In genomic region chr3:123687286-123687685, GRCh38 we compare ENCODE assay signal across 17 cellular contexts.
DNase-seq lines count a peak whose midpoint lies in the region; ATAC-seq, FAIRE-seq and TF ChIP-seq lines count a peak whose summit lies in the region.
"Had no signal": no experiment of that assay in that cellular context is flagged by ENCODE, and none has a peak within 500 bp of the region (broad histone marks: within the 10 kb centered on the region; RNA-seq: fewer than 3 reads in every experiment).

No MANE protein-coding gene starts in this region.

- ATAC-seq in A549 (peak in 1 of 2 experiments; percentile 32; a peak in 2 of 6 replicates), pancreas (peak; percentile 65 to 83 (median 81)), HG02840 (IDR thresholded peaks at IDR 0.05; ENCODE audit: low FRiP score, unreplicated experiment) (no peak), HG02970 (IDR thresholded peaks at IDR 0.05; ENCODE audit: low FRiP score, unreplicated experiment) (no peak)
- ATAC-seq: activated CD4-positive, alpha-beta T cell treated with anti-CD3 and anti-CD28 coated beads for 36 hours; activated naive CD8-positive, alpha-beta T cell treated with anti-CD3 and anti-CD28 coated beads, Interleukin-2, amount 50 U/mL, for 24 hours; GM12878 had no signal

- POLR2A ChIA-PET in A549 (lab: Yijun Ruan, JAX): no interaction called here

- peaks cover 62% of the 10 kb centered on the region for H3K36me3 Mint-ChIP-seq in HFFc6 (ENCODE audit: low read depth)
- peaks cover 57% of the 10 kb centered on the region for H3K36me3 Mint-ChIP-seq in chondrocyte (ENCODE audit: low read depth)

- no peak for FAIRE-seq in A549 (lab: Jason Lieb, UNC)
- no peak for FAIRE-seq in pancreas (lab: Jason Lieb, UNC)
- FAIRE-seq: GM12878 had no signal

- TF ChIP-seq POLR2A in A549 (IDR thresholded peaks at IDR 0.05; ENCODE audit: low read length): no peak

- TF ChIP-seq CTCF in A549 (IDR thresholded peaks at IDR 0.05): no peak
- no peak for TF ChIP-seq CTCF in HFFc6 (IDR thresholded peaks at IDR 0.05)
- TF ChIP-seq CTCF in chondrocyte (IDR thresholded peaks at IDR 0.05): no peak
- TF ChIP-seq CTCF in pancreas (IDR thresholded peaks at IDR 0.05): no peak

- H3K9me3 ChIP-seq in A549 (no peaks in the 10 kb centered on the region), pancreas (no peaks in the 10 kb centered on the region)

- DNase-seq in A549 (ENCODE audit: low read depth in 1 of 2, low spot score in 1 of 2) (peak; percentile 15 to 29), HFFc6 (peak; percentile 34), chondrocyte (ENCODE audit: low spot score) (no peak), pancreas (peak in 2 of 6 donors; percentile 23 to 28), cerebellum (ENCODE audit: low spot score) (no peak), cardiac septum (ENCODE audit: low spot score) (no peak)
- DNase-seq: activated CD4-positive, alpha-beta T cell treated with anti-CD3 and anti-CD28 coated beads for 36 hours; activated naive CD8-positive, alpha-beta T cell treated with anti-CD3 and anti-CD28 coated beads, Interleukin-2, amount 50 U/mL, for 24 hours; activated T-cell treated with anti-CD3 and anti-CD28 coated beads, Interleukin-2, amount 50 U/mL, for 1 hour; cortex of kidney; DND-41; NCI-H187 treated with DMSO at 0.1 percent for 48 hours; NCI-H748 treated with DMSO at 0.1 percent for 48 hours had no signal

- H3K4me1 Mint-ChIP-seq in HFFc6 (ENCODE audit: low read depth) (peaks cover 60% of the 10 kb centered on the region), chondrocyte (ENCODE audit: low read depth) (peaks cover 96% of the 10 kb centered on the region)
- H3K4me1 Mint-ChIP-seq: activated CD4-positive, alpha-beta T cell treated with anti-CD3 and anti-CD28 coated beads for 36 hours; activated naive CD8-positive, alpha-beta T cell treated with anti-CD3 and anti-CD28 coated beads, Interleukin-2, amount 50 U/mL, for 24 hours had no signal

- H3K4me1 ChIP-seq in A549: peaks cover 24% of the 10 kb centered on the region
- H3K4me1 ChIP-seq in pancreas: no peaks in the 10 kb centered on the region

- CTCF ChIA-PET in A549 (lab: Yijun Ruan, JAX): interaction anchor here (2.2 to 45.3 kb wide), 2 partner anchors 14 to 37 kb away, joined by 5 to 829 read pairs; no protein-coding TSS in a partner anchor

- H3K4me3 ChIP-seq in A549 (no peak overlapping the region), pancreas (no peak overlapping the region)
- H3K4me3 ChIP-seq: GM12878, skin epidermis had no signal

- TF ChIP-seq RAD21 in A549 (conservative IDR thresholded peaks at IDR 0.05 in 1 of 2, IDR thresholded peaks at IDR 0.05 in 1 of 2): no peak

- H3K9me3 Mint-ChIP-seq in HFFc6 (no peaks in the 10 kb centered on the region; the same call in 1 of the 2 replicates), chondrocyte (ENCODE audit: low read depth) (no peaks in the 10 kb centered on the region)
- H3K9me3 Mint-ChIP-seq: activated naive CD8-positive, alpha-beta T cell treated with anti-CD3 and anti-CD28 coated beads, Interleukin-2, amount 50 U/mL, for 24 hours had no signal

- H3K4me2 ChIP-seq in A549: peak overlapping the region; percentile 24

- TF ChIP-seq EP300 in A549 (IDR thresholded peaks at IDR 0.05): no peak

- H3K27ac ChIP-seq in A549 (peak overlapping the region; percentile 55 to 82; a peak in 5 of 6 replicates), pancreas (no peak overlapping the region)

- H3K4me3 Mint-ChIP-seq in HFFc6 (peak overlapping the region; percentile 6; the same call in 1 of the 2 replicates), chondrocyte (ENCODE audit: unreplicated experiment) (no peak overlapping the region)
- H3K4me3 Mint-ChIP-seq: activated CD4-positive, alpha-beta T cell treated with anti-CD3 and anti-CD28 coated beads for 36 hours; activated naive CD8-positive, alpha-beta T cell treated with anti-CD3 and anti-CD28 coated beads, Interleukin-2, amount 50 U/mL, for 24 hours had no signal

- no peaks in the 10 kb centered on the region for H3K36me3 ChIP-seq in pancreas

- H3K27ac Mint-ChIP-seq in HFFc6 (peak overlapping the region; percentile 91), chondrocyte (ENCODE audit: unreplicated experiment) (peak overlapping the region; percentile 89)
- H3K27ac Mint-ChIP-seq: activated CD4-positive, alpha-beta T cell treated with anti-CD3 and anti-CD28 coated beads for 36 hours; activated naive CD8-positive, alpha-beta T cell treated with anti-CD3 and anti-CD28 coated beads, Interleukin-2, amount 50 U/mL, for 24 hours had no signal

- H3K27me3 ChIP-seq in pancreas: no peaks in the 10 kb centered on the region

- intact Hi-C loops in pancreas (cut with DNase I): no loop called here
- intact Hi-C loops in cardiac septum (cut with DNase I): no loop called here

- peaks cover 48% of the 10 kb centered on the region for H3K27me3 Mint-ChIP-seq in HFFc6 (ENCODE audit: insufficient read depth)
- no peaks in the 10 kb centered on the region for H3K27me3 Mint-ChIP-seq in chondrocyte (ENCODE audit: low read depth)

TF ChIP-seq in A549, 52 proteins besides CTCF, POLR2A, EP300 and RAD21:
- TF ChIP-seq HEYL (CRISPR knock-in tag; IDR thresholded peaks at IDR 0.05) (no peak), FOSL2 (IDR thresholded peaks at IDR 0.05) (no peak), FOSL2 (CRISPR knock-in tag; IDR thresholded peaks at IDR 0.05) (no peak), MYC (IDR thresholded peaks at IDR 0.05; ENCODE audit: borderline replicate concordance, low read length) (no peak), CBX2 (IDR thresholded peaks at IDR 0.05; ENCODE audit: borderline replicate concordance, low read depth) (no peak), ZC3H11A (IDR thresholded peaks at IDR 0.05) (no peak), CHD2 (IDR thresholded peaks at IDR 0.05; ENCODE audit: low read length, partially characterized antibody) (no peak), HMGXB4 (CRISPR knock-in tag; IDR thresholded peaks at IDR 0.05; ENCODE audit: borderline replicate concordance) (no peak), TP53 (CRISPR knock-in tag; IDR thresholded peaks at IDR 0.05) (no peak), ZSCAN20 (CRISPR knock-in tag; IDR thresholded peaks at IDR 0.05) (no peak), PHF8 (IDR thresholded peaks at IDR 0.05; ENCODE audit: borderline replicate concordance, low read depth) (no peak)

Comparison
In these comparisons a context has a peak if more than half of its experiments do, and no peak if none do; other contexts are left out.
1. ATAC-seq: peak in pancreas (4 of 4); none in HG02840 (single experiment) and HG02970 (single experiment).
2. DNase-seq: peak in A549 (2 of 2) and HFFc6 (single experiment); none in chondrocyte (single experiment), cerebellum (single experiment) and cardiac septum (single experiment).
3. H3K27ac ChIP-seq: peak in A549 (2 of 2); none in pancreas (0 of 4).